ENCODE assay signal across 29 cellular contexts in the genomic region with DNA sequence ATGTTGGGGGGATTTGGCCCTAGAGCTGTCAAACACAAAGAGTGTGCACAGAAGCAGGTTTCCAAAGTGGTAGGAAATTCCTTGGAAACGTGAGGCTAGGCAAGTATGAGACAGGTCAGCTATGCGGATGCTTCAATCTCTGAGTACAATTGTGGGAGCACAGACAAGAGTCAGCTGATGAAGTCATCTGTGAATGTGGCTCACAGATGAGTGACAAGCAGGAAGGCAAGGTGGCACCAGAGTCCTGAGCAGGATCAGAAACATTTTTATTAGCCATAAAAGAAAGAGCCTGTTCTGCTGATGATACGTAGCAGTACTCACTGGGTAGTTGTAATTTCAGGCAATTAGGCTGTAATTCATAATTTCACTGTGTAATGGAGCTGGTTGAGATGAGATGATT.
"Had no signal": no experiment of that assay in that cellular context is flagged by ENCODE, and none has a peak within 500 bp of the region (broad histone marks: within the 10 kb centered on the region; RNA-seq: fewer than 3 reads in every experiment).

No MANE protein-coding gene starts in this region.

- DNase-seq: activated CD4-positive, alpha-beta memory T cell treated with anti-CD3 and anti-CD28 coated beads, Interleukin-2, amount 10 ng/mL, durations not matched to agents 7 days and 5 days; activated CD4-positive, alpha-beta T cell treated with anti-CD3 and anti-CD28 coated beads, Interleukin-2, amount 10 ng/mL, durations not matched to agents 24 days and 14 days; activated CD4-positive, CD25-positive, alpha-beta regulatory T cell treated with anti-CD3 and anti-CD28 coated beads, Interleukin-2, amount 50 U/mL, for 72 hours; activated CD8-positive, alpha-beta memory T cell treated with anti-CD3 and anti-CD28 coated beads, Interleukin-2, amount 50 U/mL, for 48 hours; activated gamma-delta T cell treated with Interleukin-2 at 50 U/mL for 16 hours; activated naive CD4-positive, alpha-beta T cell treated with anti-CD3 and anti-CD28 coated beads, Interleukin-2, amount 50 U/mL, for 16 hours; activated T-cell treated with anti-CD3 and anti-CD28 coated beads, Interleukin-2, amount 50 U/mL, for 24 hours; amniotic stem cell; central memory CD4-positive, alpha-beta T cell; esophagus squamous epithelium; foreskin melanocyte; left ventricle myocardium superior; mammary epithelial cell; sigmoid colon; small intestine; stimulated activated CD4-positive, alpha-beta T cell treated with anti-CD3 and anti-CD28 coated beads, Interleukin-4, amount 100 ng/mL, for 4 hours; stimulated activated CD8-positive, alpha-beta memory T cell treated with anti-CD3 and anti-CD28 coated beads, Interleukin-4, amount 100 ng/mL, for 48 hours; stimulated activated naive CD4-positive, alpha-beta T cell; SW 1271; T-helper 9 cell; testis; transverse colon had no signal

- H3K27ac ChIP-seq: breast epithelium, esophagus squamous epithelium, neutrophil, prostate gland, sigmoid colon, testis, transverse colon had no signal

- ATAC-seq: left ventricle myocardium superior had no signal

- H3K9me3 Mint-ChIP-seq: activated CD4-positive, alpha-beta memory T cell treated with anti-CD3 and anti-CD28 coated beads, Interleukin-2, amount 10 ng/mL, durations not matched to agents 7 days and 5 days; activated CD4-positive, alpha-beta T cell treated with anti-CD3 and anti-CD28 coated beads, Interleukin-2, amount 10 ng/mL, durations not matched to agents 24 days and 14 days; activated T-cell treated with anti-CD3 and anti-CD28 coated beads, Interleukin-2, amount 50 U/mL, for 24 hours; nephron; T-helper 1 cell treated with Interleukin-12 subunit alpha and Interleukin-12 subunit beta and Interleukin-4 antibody, amounts not matched to agents 30 μg/mL and 1 μg/mL, for 36 hours had no signal

- H3K27me3 Mint-ChIP-seq: activated T-cell treated with anti-CD3 and anti-CD28 coated beads, Interleukin-2, amount 50 U/mL, for 24 hours had no signal

- H3K4me1 ChIP-seq: prostate gland had no signal

- H3K36me3 ChIP-seq: breast epithelium, neutrophil, prostate gland, sigmoid colon, transverse colon had no signal

- H3K4me3 Mint-ChIP-seq: activated CD4-positive, alpha-beta memory T cell treated with anti-CD3 and anti-CD28 coated beads, Interleukin-2, amount 10 ng/mL, durations not matched to agents 7 days and 5 days; activated CD4-positive, alpha-beta T cell treated with anti-CD3 and anti-CD28 coated beads, Interleukin-2, amount 10 ng/mL, durations not matched to agents 24 days and 14 days; activated T-cell treated with anti-CD3 and anti-CD28 coated beads, Interleukin-2, amount 50 U/mL, for 24 hours; nephron; T-helper 1 cell treated with Interleukin-12 subunit alpha and Interleukin-12 subunit beta and Interleukin-4 antibody, amounts not matched to agents 30 μg/mL and 1 μg/mL, for 36 hours had no signal

- H3K4me1 Mint-ChIP-seq: activated CD4-positive, alpha-beta memory T cell treated with anti-CD3 and anti-CD28 coated beads, Interleukin-2, amount 10 ng/mL, durations not matched to agents 7 days and 5 days had no signal

- H3K27me3 ChIP-seq: breast epithelium, esophagus squamous epithelium, sigmoid colon, testis, transverse colon had no signal

- H3K9me3 ChIP-seq: breast epithelium, esophagus squamous epithelium, neutrophil, prostate gland, sigmoid colon, testis, transverse colon had no signal

- FAIRE-seq: endothelial cell of umbilical vein, islet of Langerhans, small intestine had no signal

- H3K4me3 ChIP-seq: breast epithelium, esophagus squamous epithelium, prostate gland, sigmoid colon, testis, transverse colon had no signal

- H3K27ac Mint-ChIP-seq: activated CD4-positive, alpha-beta memory T cell treated with anti-CD3 and anti-CD28 coated beads, Interleukin-2, amount 10 ng/mL, durations not matched to agents 7 days and 5 days; activated CD4-positive, alpha-beta T cell treated with anti-CD3 and anti-CD28 coated beads, Interleukin-2, amount 10 ng/mL, durations not matched to agents 24 days and 14 days; activated T-cell treated with anti-CD3 and anti-CD28 coated beads, Interleukin-2, amount 50 U/mL, for 24 hours; T-helper 1 cell treated with Interleukin-12 subunit alpha and Interleukin-12 subunit beta and Interleukin-4 antibody, amounts not matched to agents 30 μg/mL and 1 μg/mL, for 36 hours had no signal
